Comparison of ENCODE assay signal across 1 cellular context in genomic region chr13:36297600-36298338, GRCh38.
TF ChIP-seq lines count a peak whose summit lies in the region.

Gene CCDC169, minus strand, starts transcription at chr13:36297814. Its CDS starts 95 bp downstream, at chr13:36297719.

TF ChIP-seq in WTC11, 78 proteins besides CTCF, POLR2A, EP300 and RAD21 (continued from another document):
- peak; percentile 51; the same call in 1 of the 2 replicates for TF ChIP-seq ZNF671 (CRISPR knock-in tag; IDR thresholded peaks at IDR 0.05)
- TF ChIP-seq AFF4 (CRISPR knock-in tag; IDR thresholded peaks at IDR 0.05; ENCODE audit: borderline replicate concordance) = no peak
- 0 out of 2 replicates have a peak, but pooled peaks have one; percentile 48 for TF ChIP-seq ESRRA (CRISPR knock-in tag; IDR thresholded peaks at IDR 0.05; ENCODE audit: borderline replicate concordance)
- TF ChIP-seq ZNF219 (CRISPR knock-in tag; IDR thresholded peaks at IDR 0.05; ENCODE audit: borderline replicate concordance) = peak; percentile 86; the same call in 1 of the 2 replicates
TF ChIP-seq in WTC11: peak in this region for 36.
